Comparison of ENCODE assay signal across 24 cellular contexts in the genomic region with DNA sequence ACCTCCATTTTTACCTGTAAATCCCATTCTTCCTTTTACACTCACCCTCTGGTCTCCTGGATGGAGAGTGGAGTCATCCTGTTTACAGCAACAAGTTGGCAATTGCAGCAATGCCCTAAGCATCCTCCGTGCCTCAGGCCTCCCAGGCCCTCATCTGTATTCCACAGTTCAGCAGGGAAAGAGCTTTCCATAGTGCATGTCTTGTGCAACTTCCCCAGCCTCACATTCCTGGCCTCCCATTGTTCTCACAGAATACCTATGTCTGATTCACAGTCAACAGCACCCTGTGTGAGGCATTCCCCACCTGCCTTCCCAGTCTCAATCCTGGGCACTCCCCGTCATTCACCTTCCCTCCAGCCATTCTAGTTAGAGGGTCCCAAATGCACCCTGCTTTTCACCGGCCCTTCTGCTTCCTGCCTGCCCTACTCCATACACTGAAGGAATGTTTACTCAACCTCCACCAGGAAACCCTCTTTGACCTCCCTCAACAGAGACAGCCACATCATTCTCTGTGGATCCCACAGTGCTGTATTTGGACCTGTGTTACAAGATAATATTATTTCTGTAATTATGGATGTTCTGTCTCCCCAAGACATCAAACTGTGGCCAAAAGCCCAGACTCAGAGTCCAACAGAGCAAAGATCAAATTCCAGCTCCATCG.
DNase-seq lines count a peak whose midpoint lies in the region; ATAC-seq, FAIRE-seq and TF ChIP-seq lines count a peak whose summit lies in the region.
"Had no signal": no experiment of that assay in that cellular context is flagged by ENCODE, and none has a peak within 500 bp of the region (broad histone marks: within the 10 kb centered on the region; RNA-seq: fewer than 3 reads in every experiment).

No MANE protein-coding gene starts in this region.

- no peaks in the 10 kb centered on the region for H3K9me1 ChIP-seq in endothelial cell of umbilical vein (replicated peaks; ENCODE audit: control insufficient read depth, extremely low read depth, insufficient read depth, low read length)

- no peaks in the 10 kb centered on the region for H3K36me3 ChIP-seq in Caco-2 (ENCODE audit: control insufficient read depth, insufficient read depth, low read length)
- no peaks in the 10 kb centered on the region for H3K36me3 ChIP-seq in endothelial cell of umbilical vein (ENCODE audit: control insufficient read depth in 2 of 2, extremely low read depth in 1 of 2, insufficient read depth in 2 of 2, low read length in 2 of 2)
- no peaks in the 10 kb centered on the region for H3K36me3 ChIP-seq in kidney epithelial cell (ENCODE audit: control insufficient read depth, insufficient read depth, low read length)
- H3K36me3 ChIP-seq: BLaER1, brain microvascular endothelial cell, heart right ventricle, sigmoid colon, upper lobe of left lung had no signal

- no peak for TF ChIP-seq CTCF in Caco-2 (IDR thresholded peaks at IDR 0.05; ENCODE audit: insufficient read depth in 1 of 2, low read depth in 1 of 2, low read length in 1 of 2, severe bottlenecking in 1 of 2, unreplicated experiment in 1 of 2)
- TF ChIP-seq CTCF in RWPE1 (conservative IDR thresholded peaks at IDR 0.05; ENCODE audit: low read depth) = no peak
- no peak for TF ChIP-seq CTCF in endothelial cell of umbilical vein (IDR thresholded peaks at IDR 0.05; ENCODE audit: extremely low read depth in 1 of 2, insufficient read depth in 1 of 2, low read depth in 1 of 2, low read length in 2 of 2)
- no peak for TF ChIP-seq CTCF in kidney epithelial cell (IDR thresholded peaks at IDR 0.05; ENCODE audit: insufficient read depth, low read length, poor library complexity, severe bottlenecking)

- H3K27me3 ChIP-seq in Caco-2 (replicated peaks; ENCODE audit: control insufficient read depth, insufficient read depth, low read length) (no peaks in the 10 kb centered on the region), endothelial cell of umbilical vein (ENCODE audit: control insufficient read depth in 2 of 2, insufficient read depth in 2 of 2, low read length in 2 of 2) (no peaks in the 10 kb centered on the region), kidney epithelial cell (ENCODE audit: control insufficient read depth, insufficient read depth, low read length) (no peaks in the 10 kb centered on the region)
- H3K27me3 ChIP-seq: BLaER1, brain microvascular endothelial cell, dorsolateral prefrontal cortex, sigmoid colon, upper lobe of left lung had no signal

- H3K79me2 ChIP-seq in endothelial cell of umbilical vein (ENCODE audit: control insufficient read depth, insufficient read depth, low read length) = no peaks in the 10 kb centered on the region

- peak overlapping the region; percentile 63 for H2AFZ ChIP-seq in endothelial cell of umbilical vein (ENCODE audit: low read depth, low read length)
- H2AFZ ChIP-seq: GM23248 had no signal

- peaks cover 3% of the 10 kb centered on the region for H3K27me3 Mint-ChIP-seq in Caco-2 (ENCODE audit: insufficient read depth, unreplicated experiment)
- H3K27me3 Mint-ChIP-seq: activated CD4-positive, alpha-beta memory T cell treated with anti-CD3 and anti-CD28 coated beads for 36 hours had no signal

- dilution Hi-C loops in endothelial cell of umbilical vein (cut with MboI; ENCODE audit: extremely low pct_ligation_motif_present, low sequenced_read_pairs) = no loop called here

- intact Hi-C loops in Caco-2 (cut with micrococcal nuclease; ENCODE audit: unreplicated experiment) = loop anchor here (1.0 to 5.0 kb wide), 3 partner anchors 9 to 65 kb away; no protein-coding TSS in a partner anchor
- intact Hi-C loops in endothelial cell of umbilical vein (cut with micrococcal nuclease) = no loop called here

- H3K27ac Mint-ChIP-seq in Caco-2 (ENCODE audit: unreplicated experiment) = peak overlapping the region; percentile 43
- H3K27ac Mint-ChIP-seq: activated CD4-positive, alpha-beta memory T cell treated with anti-CD3 and anti-CD28 coated beads for 36 hours; activated naive CD4-positive, alpha-beta T cell treated with anti-CD3 and anti-CD28 coated beads, Interleukin-2, amount 50 U/mL, for 72 hours; activated T-cell treated with anti-CD3 and anti-CD28 coated beads, Interleukin-2, amount 50 U/mL, for 24 hours; stimulated activated naive CD8-positive, alpha-beta T cell treated with anti-CD3 and anti-CD28 coated beads, Interleukin-15, Interleukin-2, amounts not matched to agents 100 ng/mL and 50 ng/mL, for 24 hours; T-helper 1 cell treated with Interleukin-12 subunit alpha and Interleukin-12 subunit beta and Interleukin-4 antibody, amounts not matched to agents 30 μg/mL and 1 μg/mL, for 36 hours had no signal

- H3K4me1 Mint-ChIP-seq in Caco-2 (ENCODE audit: low read depth, unreplicated experiment) = peaks cover 11% of the 10 kb centered on the region

- peaks cover 9% of the 10 kb centered on the region for H3K9me3 Mint-ChIP-seq in Caco-2 (ENCODE audit: unreplicated experiment)
- H3K9me3 Mint-ChIP-seq: activated CD4-positive, alpha-beta memory T cell treated with anti-CD3 and anti-CD28 coated beads for 36 hours; activated T-cell treated with anti-CD3 and anti-CD28 coated beads, Interleukin-2, amount 50 U/mL, for 24 hours; stimulated activated naive CD8-positive, alpha-beta T cell treated with anti-CD3 and anti-CD28 coated beads, Interleukin-15, Interleukin-2, amounts not matched to agents 100 ng/mL and 50 ng/mL, for 24 hours; T-helper 1 cell treated with Interleukin-12 subunit alpha and Interleukin-12 subunit beta and Interleukin-4 antibody, amounts not matched to agents 30 μg/mL and 1 μg/mL, for 36 hours had no signal

- no peak for TF ChIP-seq POLR2A in endothelial cell of umbilical vein (IDR thresholded peaks at IDR 0.05; ENCODE audit: low read depth, low read length)

- POLR2A ChIA-PET in Caco-2 (lab: Charles Lee) = no interaction called here
- POLR2A ChIA-PET in RWPE1 (lab: Yijun Ruan, JAX; ENCODE audit: low non-redundant PET) = no interaction called here
- POLR2A ChIA-PET in endothelial cell of umbilical vein (lab: Charles Lee) = no interaction called here

- DNase-seq in Caco-2 (peak; percentile 76 to 87), RWPE1 (ENCODE audit: low spot score) (peak; percentile 46), endothelial cell of umbilical vein (ENCODE audit: low read depth, low spot score) (peak; percentile 58), kidney epithelial cell (ENCODE audit: low read depth) (peak; percentile 10), HCEC 1CT (no peak), DMS153 (lab: John Stamatoyannopoulos, UW) (no peak)
- no peak for DNase-seq in stimulated activated CD4-positive, alpha-beta T cell treated with anti-CD3 and anti-CD28 coated beads, Interleukin-4, amount 100 ng/mL, for 4 hours
- DNase-seq: activated CD4-positive, alpha-beta memory T cell treated with anti-CD3 and anti-CD28 coated beads for 36 hours; activated T-cell treated with anti-CD3 and anti-CD28 coated beads, Interleukin-2, amount 50 U/mL, for 24 hours; brain microvascular endothelial cell; dorsolateral prefrontal cortex; GM23248; heart right ventricle; MM.1S; NCI-H187 treated with DMSO at 0.1 percent for 48 hours; NCI-H446; sigmoid colon; upper lobe of left lung had no signal

- BruUV-seq in Caco-2 (replicated peaks; lab: Mats Ljungman, UMichigan) (no TSS peak), endothelial cell of umbilical vein (replicated peaks; lab: Mats Ljungman, UMichigan) (no TSS peak)

- H3K9me3 ChIP-seq in Caco-2 = peaks cover 8% of the 10 kb centered on the region; the same call in 1 of the 2 replicates
- no peaks in the 10 kb centered on the region for H3K9me3 ChIP-seq in endothelial cell of umbilical vein (replicated peaks; ENCODE audit: control insufficient read depth, insufficient read depth, low read length)
- H3K9me3 ChIP-seq: A549, BLaER1, heart right ventricle, sigmoid colon, upper lobe of left lung had no signal

- H3K4me1 ChIP-seq in Caco-2 (peaks cover 13% of the 10 kb centered on the region), endothelial cell of umbilical vein (ENCODE audit: control insufficient read depth, extremely low read depth, insufficient read depth, low read length) (peaks cover 25% of the 10 kb centered on the region)
- H3K4me1 ChIP-seq: A549, heart right ventricle, sigmoid colon had no signal

- no peaks in the 10 kb centered on the region for H3K36me3 Mint-ChIP-seq in Caco-2 (ENCODE audit: insufficient read depth, unreplicated experiment)
- H3K36me3 Mint-ChIP-seq: activated CD4-positive, alpha-beta memory T cell treated with anti-CD3 and anti-CD28 coated beads for 36 hours; activated naive CD4-positive, alpha-beta T cell treated with anti-CD3 and anti-CD28 coated beads, Interleukin-2, amount 50 U/mL, for 72 hours had no signal

- H3K4me2 ChIP-seq in endothelial cell of umbilical vein (ENCODE audit: insufficient read depth, low read length) = peak overlapping the region; percentile 28
- H3K4me2 ChIP-seq: A549, BLaER1 had no signal

- no peak for ATAC-seq in HG02571 (IDR thresholded peaks at IDR 0.05; ENCODE audit: unreplicated experiment)
- ATAC-seq: activated naive CD4-positive, alpha-beta T cell treated with anti-CD3 and anti-CD28 coated beads, Interleukin-2, amount 50 U/mL, for 72 hours; heart right ventricle had no signal

- H3K4me3 Mint-ChIP-seq in Caco-2 (ENCODE audit: unreplicated experiment) = no peak overlapping the region
- H3K4me3 Mint-ChIP-seq: activated CD4-positive, alpha-beta memory T cell treated with anti-CD3 and anti-CD28 coated beads for 36 hours; activated T-cell treated with anti-CD3 and anti-CD28 coated beads, Interleukin-2, amount 50 U/mL, for 24 hours; stimulated activated naive CD8-positive, alpha-beta T cell treated with anti-CD3 and anti-CD28 coated beads, Interleukin-15, Interleukin-2, amounts not matched to agents 100 ng/mL and 50 ng/mL, for 24 hours; T-helper 1 cell treated with Interleukin-12 subunit alpha and Interleukin-12 subunit beta and Interleukin-4 antibody, amounts not matched to agents 30 μg/mL and 1 μg/mL, for 36 hours had no signal

- no peaks in the 10 kb centered on the region for H4K20me1 ChIP-seq in endothelial cell of umbilical vein (replicated peaks; ENCODE audit: control insufficient read depth, extremely low read depth, insufficient read depth, low read length)
- H4K20me1 ChIP-seq: BLaER1 had no signal

- peak; percentile 38 for FAIRE-seq in endothelial cell of umbilical vein (lab: Jason Lieb, UNC)
- FAIRE-seq: A549 had no signal

- H3K4me3 ChIP-seq in Caco-2 (ENCODE audit: low read depth, low read length) (no peak overlapping the region), endothelial cell of umbilical vein (replicated peaks in 1 of 3; ENCODE audit: insufficient read depth in 1 of 3, low read depth in 1 of 3, low read length in 3 of 3) (no peak overlapping the region), kidney epithelial cell (ENCODE audit: low read depth, low read length) (no peak overlapping the region)
- H3K4me3 ChIP-seq: A549, BLaER1, dorsolateral prefrontal cortex, GM23248, heart right ventricle, sigmoid colon, upper lobe of left lung had no signal

- CTCF ChIA-PET in Caco-2 (lab: Charles Lee) = interaction anchor here (0.9 to 1.0 kb wide), 2 partner anchors 9 to 132 kb away, joined by 3 to 6 read pairs; no protein-coding TSS in a partner anchor
- CTCF ChIA-PET in RWPE1 (lab: Yijun Ruan, JAX) = interaction anchor here (0.6 to 0.7 kb wide), 2 partner anchors 10 to 47 kb away, joined by 3 read pairs; no protein-coding TSS in a partner anchor
- CTCF ChIA-PET in endothelial cell of umbilical vein (lab: Charles Lee) = interaction anchor here (1.1 to 2.8 kb wide), 7 partner anchors 9 to 150 kb away, joined by 3 to 11 read pairs (median 6); no protein-coding TSS in a partner anchor

- H3K27ac ChIP-seq in RWPE1 (no peak overlapping the region), endothelial cell of umbilical vein (ENCODE audit: insufficient read depth, low read depth, low read length) (peak overlapping the region; percentile 90)
- H3K27ac ChIP-seq: A549, BLaER1, brain microvascular endothelial cell, GM23248, heart right ventricle, sigmoid colon, upper lobe of left lung had no signal

- peak overlapping the region; percentile 53 for H3K9ac ChIP-seq in endothelial cell of umbilical vein (replicated peaks; ENCODE audit: extremely low read depth, insufficient read depth, low read length)
- H3K9ac ChIP-seq: BLaER1, GM23248 had no signal

Comparison
In these comparisons a context has a peak if more than half of its experiments do, and no peak if none do; other contexts are left out.
1. DNase-seq: peak in Caco-2 (2 of 2), RWPE1 (single experiment), endothelial cell of umbilical vein (single experiment) and kidney epithelial cell (single experiment); none in stimulated activated CD4-positive, alpha-beta T cell treated with anti-CD3 and anti-CD28 coated beads, Interleukin-4, amount 100 ng/mL, for 4 hours (0 of 2), HCEC 1CT (single experiment) and DMS153 (single experiment).